ENCODE assay signal across 8 cellular contexts in the genomic region with DNA sequence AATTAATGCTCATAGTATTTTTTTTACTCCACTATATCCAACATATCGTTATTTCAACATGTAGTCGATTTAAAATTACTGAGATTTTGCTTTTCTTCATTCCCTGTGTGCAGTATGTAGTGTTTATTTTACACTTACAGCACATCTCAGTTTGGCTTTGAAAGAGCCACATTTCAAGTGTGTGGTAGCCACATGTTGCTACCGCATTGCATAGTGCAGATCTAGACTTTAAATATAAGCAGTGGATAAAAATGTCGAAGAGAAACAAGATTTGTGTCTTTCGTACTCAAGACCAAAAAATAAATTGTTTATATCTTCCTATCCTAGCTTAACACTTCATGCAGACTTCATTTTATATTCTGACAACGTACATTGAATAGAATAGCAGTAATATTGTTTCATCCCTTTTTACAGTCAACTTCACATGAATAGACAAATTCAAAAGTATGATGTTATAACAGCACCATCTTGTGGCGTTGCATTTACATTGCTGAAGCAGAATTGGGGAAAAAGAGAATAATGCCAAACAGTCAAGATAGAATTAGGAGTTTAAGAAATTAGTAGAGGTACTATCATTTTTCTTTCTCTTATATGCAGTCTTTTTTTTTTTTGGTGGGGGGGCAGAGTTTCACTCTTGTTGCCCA. TPM values are rescaled to one million over a fixed set of nuclear protein-coding genes. Genes with fewer than 3 reads are reported as not detected.
A peak's percentile ranks its signal among the peaks of the same experiment; 100 is the strongest.
DNase-seq lines count a peak whose midpoint lies in the region; ATAC-seq and TF ChIP-seq lines count a peak whose summit lies in the region.

No MANE protein-coding gene starts in this region.

- peak; percentile 58; the same call in 1 of the 2 replicates for TF ChIP-seq RAD21 in Ishikawa (IDR thresholded peaks at IDR 0.05; ENCODE audit: low read depth)

- no peaks in the 10 kb centered on the region for H3K36me3 ChIP-seq in adipocyte (ENCODE audit: control insufficient read depth, insufficient read depth, low read length, severe bottlenecking)

- peak; percentile 72 for ATAC-seq in left lobe of liver

- DNase-seq in EL (peak; percentile 46), adipocyte (ENCODE audit: low read depth) (peak; percentile 71), left lobe of liver (ENCODE audit: low spot score) (no peak), ecto neural progenitor cell (ENCODE audit: low spot score) (no peak), NCI-H187 treated with DMSO at 0.1 percent for 48 hours (lab: John Stamatoyannopoulos, UW) (no peak)
- DNase-seq in stimulated activated CD4-positive, alpha-beta T cell treated with anti-CD3 and anti-CD28 coated beads, Interleukin-4, amount 100 ng/mL, for 1 hour = no peak
- DNase-seq in activated CD8-positive, alpha-beta memory T cell treated with anti-CD3 and anti-CD28 coated beads, Interleukin-2, amount 50 U/mL, for 48 hours = no peak

- H3K9me3 ChIP-seq in adipocyte (ENCODE audit: control insufficient read depth, low read length) = no peaks in the 10 kb centered on the region

- H3K4me3 ChIP-seq in adipocyte (ENCODE audit: low read length) = peak overlapping the region; percentile 6

- TF ChIP-seq EP300 in Ishikawa (IDR thresholded peaks at IDR 0.05; ENCODE audit: borderline replicate concordance) = no peak

- no peaks in the 10 kb centered on the region for H3K27me3 ChIP-seq in adipocyte (replicated peaks; ENCODE audit: control insufficient read depth, insufficient read depth, low read length)

- peaks cover 11% of the 10 kb centered on the region for H3K4me1 ChIP-seq in adipocyte (ENCODE audit: control insufficient read depth, insufficient read depth, low read length)

- H3K9ac ChIP-seq in adipocyte (ENCODE audit: low read length) = no peak overlapping the region

TF ChIP-seq in Ishikawa, 13 proteins besides CTCF, POLR2A, EP300 and RAD21:
- no peak for TF ChIP-seq TAF1 (IDR thresholded peaks at IDR 0.05; ENCODE audit: low read depth)
- TF ChIP-seq, protein P1, sequence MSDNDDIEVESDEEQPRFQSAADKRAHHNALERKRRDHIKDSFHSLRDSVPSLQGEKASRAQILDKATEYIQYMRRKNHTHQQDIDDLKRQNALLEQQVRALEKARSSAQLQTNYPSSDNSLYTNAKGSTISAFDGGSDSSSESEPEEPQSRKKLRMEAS (IDR thresholded peaks at IDR 0.05) = no peak
- no peak for TF ChIP-seq TCF12 (IDR thresholded peaks at IDR 0.05; ENCODE audit: low read depth)
- no peak for TF ChIP-seq TEAD4 (IDR thresholded peaks at IDR 0.05)
- no peak for TF ChIP-seq NFIC (IDR thresholded peaks at IDR 0.05)
- TF ChIP-seq, protein P2, sequence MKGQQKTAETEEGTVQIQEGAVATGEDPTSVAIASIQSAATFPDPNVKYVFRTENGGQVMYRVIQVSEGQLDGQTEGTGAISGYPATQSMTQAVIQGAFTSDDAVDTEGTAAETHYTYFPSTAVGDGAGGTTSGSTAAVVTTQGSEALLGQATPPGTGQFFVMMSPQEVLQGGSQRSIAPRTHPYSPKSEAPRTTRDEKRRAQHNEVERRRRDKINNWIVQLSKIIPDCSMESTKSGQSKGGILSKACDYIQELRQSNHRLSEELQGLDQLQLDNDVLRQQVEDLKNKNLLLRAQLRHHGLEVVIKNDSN (IDR thresholded peaks at IDR 0.05) = no peak
- no peak for TF ChIP-seq YY1 (IDR thresholded peaks at IDR 0.05; ENCODE audit: low read depth)
- TF ChIP-seq ZBTB7A (IDR thresholded peaks at IDR 0.05; ENCODE audit: low read depth) = no peak
- TF ChIP-seq CEBPB (IDR thresholded peaks at IDR 0.05) = no peak
- no peak for TF ChIP-seq FOXM1 (IDR thresholded peaks at IDR 0.05; ENCODE audit: borderline replicate concordance, low read depth)
- no peak for TF ChIP-seq EGR1 (IDR thresholded peaks at IDR 0.05)
- no peak for TF ChIP-seq CREB1 (IDR thresholded peaks at IDR 0.05; ENCODE audit: low read depth)
- TF ChIP-seq, protein P3, sequence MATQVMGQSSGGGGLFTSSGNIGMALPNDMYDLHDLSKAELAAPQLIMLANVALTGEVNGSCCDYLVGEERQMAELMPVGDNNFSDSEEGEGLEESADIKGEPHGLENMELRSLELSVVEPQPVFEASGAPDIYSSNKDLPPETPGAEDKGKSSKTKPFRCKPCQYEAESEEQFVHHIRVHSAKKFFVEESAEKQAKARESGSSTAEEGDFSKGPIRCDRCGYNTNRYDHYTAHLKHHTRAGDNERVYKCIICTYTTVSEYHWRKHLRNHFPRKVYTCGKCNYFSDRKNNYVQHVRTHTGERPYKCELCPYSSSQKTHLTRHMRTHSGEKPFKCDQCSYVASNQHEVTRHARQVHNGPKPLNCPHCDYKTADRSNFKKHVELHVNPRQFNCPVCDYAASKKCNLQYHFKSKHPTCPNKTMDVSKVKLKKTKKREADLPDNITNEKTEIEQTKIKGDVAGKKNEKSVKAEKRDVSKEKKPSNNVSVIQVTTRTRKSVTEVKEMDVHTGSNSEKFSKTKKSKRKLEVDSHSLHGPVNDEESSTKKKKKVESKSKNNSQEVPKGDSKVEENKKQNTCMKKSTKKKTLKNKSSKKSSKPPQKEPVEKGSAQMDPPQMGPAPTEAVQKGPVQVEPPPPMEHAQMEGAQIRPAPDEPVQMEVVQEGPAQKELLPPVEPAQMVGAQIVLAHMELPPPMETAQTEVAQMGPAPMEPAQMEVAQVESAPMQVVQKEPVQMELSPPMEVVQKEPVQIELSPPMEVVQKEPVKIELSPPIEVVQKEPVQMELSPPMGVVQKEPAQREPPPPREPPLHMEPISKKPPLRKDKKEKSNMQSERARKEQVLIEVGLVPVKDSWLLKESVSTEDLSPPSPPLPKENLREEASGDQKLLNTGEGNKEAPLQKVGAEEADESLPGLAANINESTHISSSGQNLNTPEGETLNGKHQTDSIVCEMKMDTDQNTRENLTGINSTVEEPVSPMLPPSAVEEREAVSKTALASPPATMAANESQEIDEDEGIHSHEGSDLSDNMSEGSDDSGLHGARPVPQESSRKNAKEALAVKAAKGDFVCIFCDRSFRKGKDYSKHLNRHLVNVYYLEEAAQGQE (IDR thresholded peaks at IDR 0.05; ENCODE audit: low read depth) = no peak

RNA-seq across cellular contexts. Expression of a gene that starts 29.9 kb away (rescaled TPM):
- total RNA-seq in left lobe of liver = 1.4 TPM

RNA-seq across cellular contexts. Expression of a gene that starts 49.5 kb away (rescaled TPM):
- total RNA-seq in left lobe of liver = 12.3 TPM

Comparison
In these comparisons a context has a peak if more than half of its experiments do, and no peak if none do; other contexts are left out.
1. DNase-seq: peak in EL (single experiment) and adipocyte (single experiment); none in left lobe of liver (single experiment), stimulated activated CD4-positive, alpha-beta T cell treated with anti-CD3 and anti-CD28 coated beads, Interleukin-4, amount 100 ng/mL, for 1 hour (single experiment), activated CD8-positive, alpha-beta memory T cell treated with anti-CD3 and anti-CD28 coated beads, Interleukin-2, amount 50 U/mL, for 48 hours (single experiment), ecto neural progenitor cell (single experiment) and NCI-H187 treated with DMSO at 0.1 percent for 48 hours (single experiment).